Comparison of ENCODE assay signal across 11 cellular contexts in genomic region chr14:23512156-23512555, GRCh38. TPM values are rescaled to one million over a fixed set of nuclear protein-coding genes. Genes with fewer than 3 reads are reported as not detected.
A peak's percentile ranks its signal among the peaks of the same experiment; 100 is the strongest.
DNase-seq lines count a peak whose midpoint lies in the region; ATAC-seq and TF ChIP-seq lines count a peak whose summit lies in the region.
"Had no signal": no experiment of that assay in that cellular context is flagged by ENCODE, and none has a peak within 500 bp of the region (broad histone marks: within the 10 kb centered on the region; RNA-seq: fewer than 3 reads in every experiment).

No MANE protein-coding gene starts in this region.

- DNase-seq in CD14-positive monocyte (ENCODE audit: low spot score) = no peak
- peak; percentile 68 for DNase-seq in NCI-H1092 (lab: John Stamatoyannopoulos, UW)
- no peak for DNase-seq in SK-N-MC (ENCODE audit: low read depth, low spot score)
- no peak for DNase-seq in effector memory CD8-positive, alpha-beta T cell
- no peak for DNase-seq in progenitor cell of endocrine pancreas (ENCODE audit: low spot score, unreplicated experiment)
- DNase-seq in DMS114 treated with DMSO at 0.1 percent for 48 hours (lab: John Stamatoyannopoulos, UW; ENCODE audit: unreplicated experiment) = no peak
- no peak for DNase-seq in stimulated activated CD4-positive, alpha-beta T cell treated with anti-CD3 and anti-CD28 coated beads, Interleukin-12 subunit alpha, Interleukin-12 subunit beta, amount 100 ng/mL, for 4 hours
- DNase-seq: psoas muscle; stimulated activated CD8-positive, alpha-beta memory T cell treated with anti-CD3 and anti-CD28 coated beads, Interleukin-4, amount 100 ng/mL, for 48 hours had no signal

- peak overlapping the region; percentile 64 for H3K4me3 ChIP-seq in SK-N-MC
- H3K4me3 ChIP-seq: psoas muscle had no signal

- peak overlapping the region; percentile 40 to 76 for H3K4me3 Mint-ChIP-seq in CD14-positive monocyte
- H3K4me3 Mint-ChIP-seq in effector memory CD8-positive, alpha-beta T cell = peak overlapping the region; percentile 40 to 67
- H3K4me3 Mint-ChIP-seq in progenitor cell of endocrine pancreas (ENCODE audit: low read depth) = no peak overlapping the region
- H3K4me3 Mint-ChIP-seq: WTC11 had no signal

- no peaks in the 10 kb centered on the region for H3K9me3 ChIP-seq in SK-N-MC (ENCODE audit: low read depth, low read length)
- H3K9me3 ChIP-seq: psoas muscle had no signal

- intact Hi-C loops in CD14-positive monocyte (cut with micrococcal nuclease) = no loop called here

- no peak for ATAC-seq in effector memory CD8-positive, alpha-beta T cell (replicated peaks)
- no peak for ATAC-seq in GM19351 (IDR thresholded peaks at IDR 0.05; ENCODE audit: unreplicated experiment)
- ATAC-seq: WTC11 had no signal

- peaks cover 0 to 3% of the 10 kb centered on the region in 2 donors for H3K36me3 Mint-ChIP-seq in CD14-positive monocyte
- H3K36me3 Mint-ChIP-seq in effector memory CD8-positive, alpha-beta T cell (ENCODE audit: insufficient read depth) = peaks cover 3% of the 10 kb centered on the region
- H3K36me3 Mint-ChIP-seq in progenitor cell of endocrine pancreas (ENCODE audit: insufficient read depth) = no peaks in the 10 kb centered on the region

- H3K27me3 Mint-ChIP-seq in CD14-positive monocyte (ENCODE audit: low read depth in 3 of 3) = peaks cover 0 to 8% (median 3%) of the 10 kb centered on the region in 3 donors
- no peaks in the 10 kb centered on the region for H3K27me3 Mint-ChIP-seq in effector memory CD8-positive, alpha-beta T cell
- H3K27me3 Mint-ChIP-seq in progenitor cell of endocrine pancreas = no peaks in the 10 kb centered on the region

- H3K36me3 ChIP-seq in SK-N-MC (ENCODE audit: insufficient read depth, low read length) = no peaks in the 10 kb centered on the region

- no peaks in the 10 kb centered on the region for H3K9me3 Mint-ChIP-seq in CD14-positive monocyte
- H3K9me3 Mint-ChIP-seq in effector memory CD8-positive, alpha-beta T cell = no peaks in the 10 kb centered on the region
- no peaks in the 10 kb centered on the region for H3K9me3 Mint-ChIP-seq in progenitor cell of endocrine pancreas (ENCODE audit: low read depth)
- H3K9me3 Mint-ChIP-seq: WTC11 had no signal

- H3K9ac ChIP-seq in SK-N-MC (ENCODE audit: insufficient read length) = no peak overlapping the region

- no peak for TF ChIP-seq CTCF in CD14-positive monocyte (IDR thresholded peaks at IDR 0.05)
- TF ChIP-seq CTCF in progenitor cell of endocrine pancreas (IDR thresholded peaks at IDR 0.05; ENCODE audit: unreplicated experiment) = no peak

- H3K27ac ChIP-seq in SK-N-MC = no peak overlapping the region
- H3K27ac ChIP-seq: psoas muscle had no signal

- H3K27ac Mint-ChIP-seq in CD14-positive monocyte = peak overlapping the region in 1 of 7 donors; percentile 25
- no peak overlapping the region for H3K27ac Mint-ChIP-seq in effector memory CD8-positive, alpha-beta T cell
- no peak overlapping the region for H3K27ac Mint-ChIP-seq in progenitor cell of endocrine pancreas
- H3K27ac Mint-ChIP-seq: WTC11 had no signal

- H3K4me1 Mint-ChIP-seq in CD14-positive monocyte (peaks cover 6% of the 10 kb centered on the region), progenitor cell of endocrine pancreas (ENCODE audit: low read depth) (no peaks in the 10 kb centered on the region)
- peaks cover 4 to 8% of the 10 kb centered on the region in 2 donors for H3K4me1 Mint-ChIP-seq in effector memory CD8-positive, alpha-beta T cell (ENCODE audit: low read depth in 2 of 2)

RNA-seq across cellular contexts. Expression of gene ZFHX2, which starts 39.4 kb away (rescaled TPM):
- polyA plus RNA-seq in CD14-positive monocyte = under 1 TPM in 1 of 2 donors, not detected in 1; 0.07 TPM
- total RNA-seq in progenitor cell of endocrine pancreas = 13.6 and 16.4 TPM in 2 replicates

RNA-seq across cellular contexts. Expression of gene NGDN, which starts 42.7 kb away (rescaled TPM):
- polyA plus RNA-seq in CD14-positive monocyte = 10 to 100 TPM; 22.7 to 26.8 TPM
- 45.6 and 48.6 TPM in 2 replicates for total RNA-seq in progenitor cell of endocrine pancreas

RNA-seq across cellular contexts. Expression of gene THTPA, which starts 43.9 kb away (rescaled TPM):
- 10 to 100 TPM; 15.3 to 17.0 TPM for polyA plus RNA-seq in CD14-positive monocyte
- total RNA-seq in progenitor cell of endocrine pancreas = 17.3 and 20.6 TPM in 2 replicates

RNA-seq across cellular contexts. Expression of gene AP1G2, which starts 55.4 kb away (rescaled TPM):
- 10 to 100 TPM; 32.2 to 37.0 TPM for polyA plus RNA-seq in CD14-positive monocyte
- total RNA-seq in progenitor cell of endocrine pancreas = 262 and 268 TPM in 2 replicates
